8 cellular contexts compared by ENCODE assay signal in the genomic region with DNA sequence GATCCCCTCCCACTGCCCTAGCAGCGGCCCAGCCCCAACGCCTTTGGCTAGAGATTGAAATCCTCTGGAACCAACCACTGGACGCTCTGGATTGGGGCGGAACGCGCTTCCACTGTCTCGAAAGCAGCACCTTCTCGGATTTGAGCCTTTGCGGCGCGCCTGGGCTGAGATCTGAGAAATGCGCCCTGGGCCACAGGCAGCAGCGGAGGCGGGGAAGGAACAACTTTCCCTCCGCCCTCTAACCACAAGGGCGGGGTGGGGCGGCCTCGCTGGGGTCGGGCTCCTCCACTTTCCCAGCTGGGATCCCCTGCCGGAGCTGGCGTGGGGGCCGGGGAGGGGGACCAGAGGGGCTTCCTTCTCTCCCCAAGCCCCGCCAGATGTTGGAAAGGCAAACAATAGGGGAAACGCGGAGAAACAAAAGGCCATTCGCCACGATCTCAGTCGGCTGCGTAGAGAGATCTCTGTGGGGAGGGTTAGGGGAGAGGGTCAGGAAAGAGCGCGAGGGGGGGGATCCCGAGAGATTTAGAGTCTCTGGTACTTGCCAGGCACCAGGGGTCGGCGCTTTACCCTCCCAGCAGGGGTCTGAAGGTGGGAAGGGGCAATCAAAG. TPM values are rescaled to one million over a fixed set of nuclear protein-coding genes. Genes with fewer than 3 reads are reported as not detected.
DNase-seq lines count a peak whose midpoint lies in the region; ATAC-seq, FAIRE-seq and TF ChIP-seq lines count a peak whose summit lies in the region.

No MANE protein-coding gene starts in this region.

- peak overlapping the region; percentile 87 for H3K27ac ChIP-seq in lower lobe of right lung

- no peaks in the 10 kb centered on the region for H3K9me3 Mint-ChIP-seq in activated CD8-positive, alpha-beta T cell treated with anti-CD3 and anti-CD28 coated beads, Interleukin-2, amount 10 ng/mL, durations not matched to agents 7 days and 5 days (ENCODE audit: insufficient read depth)

- no peaks in the 10 kb centered on the region for H3K36me3 Mint-ChIP-seq in activated CD8-positive, alpha-beta T cell treated with anti-CD3 and anti-CD28 coated beads, Interleukin-2, amount 10 ng/mL, durations not matched to agents 7 days and 5 days (ENCODE audit: low read depth)

- POLR2A ChIA-PET in activated CD8-positive, alpha-beta T cell treated with anti-CD3 and anti-CD28 coated beads, Interleukin-2, amount 10 ng/mL, durations not matched to agents 7 days and 5 days (lab: Charles Lee) = no interaction called here

- no peaks in the 10 kb centered on the region for H3K27me3 ChIP-seq in lower lobe of right lung (ENCODE audit: low read depth)

- H3K4me3 ChIP-seq in lower lobe of right lung = peak overlapping the region; percentile 87

- intact Hi-C loops in lower lobe of right lung (cut with DNase I) = no loop called here

- no peaks in the 10 kb centered on the region for H3K9me3 ChIP-seq in lower lobe of right lung

- peaks cover 17% of the 10 kb centered on the region for H3K27me3 Mint-ChIP-seq in activated CD8-positive, alpha-beta T cell treated with anti-CD3 and anti-CD28 coated beads, Interleukin-2, amount 10 ng/mL, durations not matched to agents 7 days and 5 days (ENCODE audit: low read depth)

- no peak for TF ChIP-seq CTCF in GM20000 (IDR thresholded peaks at IDR 0.05; ENCODE audit: extremely low read depth, missing control alignments)
- no peak for TF ChIP-seq CTCF in lower lobe of right lung (IDR thresholded peaks at IDR 0.05)

- peaks cover 26% of the 10 kb centered on the region for H3K4me1 ChIP-seq in lower lobe of right lung

- CTCF ChIA-PET in activated CD8-positive, alpha-beta T cell treated with anti-CD3 and anti-CD28 coated beads, Interleukin-2, amount 10 ng/mL, durations not matched to agents 7 days and 5 days (lab: Charles Lee) = interaction anchor here (0.9 to 3.7 kb wide), 2 partner anchors 17 to 196 kb away, joined by 3 to 17 read pairs; no protein-coding TSS in a partner anchor

- peak; percentile 58 for ATAC-seq in activated CD8-positive, alpha-beta T cell treated with anti-CD3 and anti-CD28 coated beads, Interleukin-2, amount 10 ng/mL, durations not matched to agents 7 days and 5 days
- ATAC-seq in lower lobe of right lung = peak; percentile 90 to 91

- H3K4me3 Mint-ChIP-seq in activated CD8-positive, alpha-beta T cell treated with anti-CD3 and anti-CD28 coated beads, Interleukin-2, amount 10 ng/mL, durations not matched to agents 7 days and 5 days = peak overlapping the region; percentile 83

- DNase-seq in C1 segment of cervical spinal cord (lab: John Stamatoyannopoulos, UW) (peak in 12 of 14 donors; percentile 39 to 82 (median 73)), GM20000 (ENCODE audit: low spot score) (peak; percentile 67), HTR-8/SVneo (ENCODE audit: insufficient read length, low spot score) (peak; percentile 9), lower lobe of right lung (peak; percentile 86), NCI-H2107 treated with DMSO at 0.1 percent for 48 hours (lab: John Stamatoyannopoulos, UW; ENCODE audit: unreplicated experiment) (no peak)
- peak; percentile 71 for DNase-seq in activated CD8-positive, alpha-beta T cell treated with anti-CD3 and anti-CD28 coated beads, Interleukin-2, amount 10 ng/mL, durations not matched to agents 7 days and 5 days
- DNase-seq in effector CD8-positive, alpha-beta T cell (lab: John Stamatoyannopoulos, UW) = peak; percentile 11
- DNase-seq in stimulated activated CD4-positive, alpha-beta T cell treated with anti-CD3 and anti-CD28 coated beads, Interleukin-4, amount 100 ng/mL, for 24 hours = peak; percentile 51

- H3K36me3 ChIP-seq in lower lobe of right lung = no peaks in the 10 kb centered on the region

- no peak for FAIRE-seq in HTR-8/SVneo (lab: Jason Lieb, UNC)

- peaks cover 12% of the 10 kb centered on the region for H3K4me1 Mint-ChIP-seq in activated CD8-positive, alpha-beta T cell treated with anti-CD3 and anti-CD28 coated beads, Interleukin-2, amount 10 ng/mL, durations not matched to agents 7 days and 5 days (ENCODE audit: low read depth)

- peak overlapping the region; percentile 75 for H3K27ac Mint-ChIP-seq in activated CD8-positive, alpha-beta T cell treated with anti-CD3 and anti-CD28 coated beads, Interleukin-2, amount 10 ng/mL, durations not matched to agents 7 days and 5 days

RNA-seq across cellular contexts. Expression of a gene that starts 1.2 kb away (rescaled TPM):
- 1 to 10 TPM; 2.5 to 2.8 TPM for total RNA-seq in activated CD8-positive, alpha-beta T cell treated with anti-CD3 and anti-CD28 coated beads, Interleukin-2, amount 10 ng/mL, durations not matched to agents 7 days and 5 days
- 22.7 TPM for total RNA-seq in lower lobe of right lung

RNA-seq across cellular contexts. Expression of a gene that starts 4.3 kb away (rescaled TPM):
- not detected for total RNA-seq in activated CD8-positive, alpha-beta T cell treated with anti-CD3 and anti-CD28 coated beads, Interleukin-2, amount 10 ng/mL, durations not matched to agents 7 days and 5 days
- not detected for total RNA-seq in lower lobe of right lung

RNA-seq across cellular contexts. Expression of a gene that starts 44.9 kb away (rescaled TPM):
- 10 to 100 TPM in 1 of 2 experiments, 1 to 10 TPM in 1; 7.5 to 10.2 TPM for total RNA-seq in activated CD8-positive, alpha-beta T cell treated with anti-CD3 and anti-CD28 coated beads, Interleukin-2, amount 10 ng/mL, durations not matched to agents 7 days and 5 days
- 28.9 TPM for total RNA-seq in lower lobe of right lung
